Comparison of ENCODE assay signal across 13 cellular contexts in the genomic region with DNA sequence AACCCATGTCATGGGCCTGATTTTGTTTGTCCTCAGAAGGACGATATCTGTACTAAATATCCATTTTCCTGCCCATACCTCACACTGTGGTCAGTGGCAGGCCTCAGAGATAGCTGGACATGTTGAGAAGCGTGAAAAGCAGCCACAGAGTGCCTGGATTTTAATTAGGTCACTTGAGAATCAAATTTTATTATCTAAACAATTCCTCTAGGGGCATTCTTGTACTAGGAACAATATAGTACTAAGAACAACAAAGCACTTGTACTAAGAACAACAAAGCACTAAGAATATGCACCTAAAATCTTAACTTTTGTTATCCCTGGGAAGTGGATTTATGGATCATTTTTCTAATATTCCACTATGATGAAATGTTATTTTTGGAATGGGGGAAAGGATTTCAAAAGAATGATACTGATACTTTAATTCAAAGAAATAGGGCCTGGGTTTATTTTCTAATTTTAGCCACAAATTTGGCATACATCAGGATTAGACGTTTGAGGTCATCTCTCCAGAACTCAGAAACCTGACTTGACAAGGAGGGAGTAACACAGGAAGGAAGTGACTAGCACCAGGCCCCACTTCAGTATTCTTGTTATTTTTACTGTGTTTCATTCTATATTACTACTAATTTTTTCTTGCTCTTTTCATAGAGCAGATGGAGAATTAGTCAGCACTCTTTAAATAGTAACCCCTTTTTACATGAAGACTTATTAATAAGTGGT.
DNase-seq lines count a peak whose midpoint lies in the region; ATAC-seq lines count a peak whose summit lies in the region.
"Had no signal": no experiment of that assay in that cellular context is flagged by ENCODE, and none has a peak within 500 bp of the region (broad histone marks: within the 10 kb centered on the region; RNA-seq: fewer than 3 reads in every experiment).

No MANE protein-coding gene starts in this region.

- H3K4me1 Mint-ChIP-seq in natural killer cell treated with Interleukin-12 subunit alpha and Interleukin-12 subunit beta and Interleukin-15 and Interleukin-18, amount 100 ng/mL, for 72 hours (ENCODE audit: low read depth in 2 of 2): peaks cover 28 to 30% of the 10 kb centered on the region in 2 donors

- H3K27ac Mint-ChIP-seq in natural killer cell treated with Interleukin-12 subunit alpha and Interleukin-12 subunit beta and Interleukin-15 and Interleukin-18, amount 100 ng/mL, for 72 hours: peak overlapping the region; percentile 46 to 52
- H3K27ac Mint-ChIP-seq: activated naive CD4-positive, alpha-beta T cell treated with anti-CD3 and anti-CD28 coated beads, Interleukin-2, amount 50 U/mL, for 72 hours had no signal

- peaks cover 0 to 30% (median 6%) of the 10 kb centered on the region in 11 experiments; a peak in 12 of 22 replicates for H3K36me3 ChIP-seq in BLaER1 treated with 17β-estradiol and CSF1 and Interleukin-3, amounts not matched to agents 10 nM and 100 nM
- no peaks in the 10 kb centered on the region for H3K36me3 ChIP-seq in endocrine pancreas (ENCODE audit: control insufficient read depth, insufficient read depth, low read length)
- H3K36me3 ChIP-seq: SJCRH30 had no signal

- ATAC-seq in natural killer cell treated with Interleukin-12 subunit alpha and Interleukin-12 subunit beta and Interleukin-15 and Interleukin-18, amount 100 ng/mL, for 72 hours: no peak
- ATAC-seq: activated naive CD4-positive, alpha-beta T cell treated with anti-CD3 and anti-CD28 coated beads, Interleukin-2, amount 50 U/mL, for 72 hours had no signal

- peak overlapping the region; percentile 6 for H3K4me3 Mint-ChIP-seq in natural killer cell treated with Interleukin-12 subunit alpha and Interleukin-12 subunit beta and Interleukin-15 and Interleukin-18, amount 100 ng/mL, for 72 hours

- peaks cover 7% of the 10 kb centered on the region for H3K36me3 Mint-ChIP-seq in natural killer cell treated with Interleukin-12 subunit alpha and Interleukin-12 subunit beta and Interleukin-15 and Interleukin-18, amount 100 ng/mL, for 72 hours
- H3K36me3 Mint-ChIP-seq: activated naive CD4-positive, alpha-beta T cell treated with anti-CD3 and anti-CD28 coated beads, Interleukin-2, amount 50 U/mL, for 72 hours had no signal

- H3K27me3 ChIP-seq in BLaER1 treated with 17β-estradiol and CSF1 and Interleukin-3, amounts not matched to agents 10 nM and 100 nM: no peaks in the 10 kb centered on the region
- no peaks in the 10 kb centered on the region for H3K27me3 ChIP-seq in endocrine pancreas (ENCODE audit: control insufficient read depth, insufficient read depth, low read length)
- H3K27me3 ChIP-seq: SJCRH30 had no signal

- no peak overlapping the region for H3K9ac ChIP-seq in BLaER1 treated with 17β-estradiol and CSF1 and Interleukin-3, amounts not matched to agents 10 nM and 100 nM
- H3K9ac ChIP-seq in endocrine pancreas (ENCODE audit: control insufficient read depth, insufficient read depth, low read length): no peak overlapping the region

- no peak overlapping the region for H3K4me3 ChIP-seq in BLaER1 treated with 17β-estradiol and CSF1 and Interleukin-3, amounts not matched to agents 10 nM and 100 nM
- H3K4me3 ChIP-seq in endocrine pancreas (ENCODE audit: control insufficient read depth, insufficient read depth, low read length): peak overlapping the region; percentile 46
- H3K4me3 ChIP-seq: SJCRH30 had no signal

- H3K27me3 Mint-ChIP-seq in natural killer cell treated with Interleukin-12 subunit alpha and Interleukin-12 subunit beta and Interleukin-15 and Interleukin-18, amount 100 ng/mL, for 72 hours: no peaks in the 10 kb centered on the region

- peak; percentile 4 for DNase-seq in MV-4-11 (lab: John Stamatoyannopoulos, UW)
- DNase-seq in natural killer cell treated with Interleukin-12 subunit alpha and Interleukin-12 subunit beta and Interleukin-15 and Interleukin-18, amount 100 ng/mL, for 72 hours (ENCODE audit: low spot score): no peak
- no peak for DNase-seq in NCI-H2196 (lab: John Stamatoyannopoulos, UW; ENCODE audit: unreplicated experiment)
- no peak for DNase-seq in NCI-H748 treated with DMSO at 0.1 percent for 48 hours (lab: John Stamatoyannopoulos, UW)
- no peak for DNase-seq in T1000 (lab: John Stamatoyannopoulos, UW)
- no peak for DNase-seq in NOMO-1 treated with DMSO at 0.1 percent for 48 hours (lab: John Stamatoyannopoulos, UW; ENCODE audit: unreplicated experiment)
- DNase-seq: activated CD4-positive, alpha-beta T cell treated with anti-CD3 and anti-CD28 coated beads, Interleukin-2, amount 50 U/mL, for 1 hour; Caco-2; stimulated activated CD4-positive, alpha-beta T cell treated with anti-CD3 and anti-CD28 coated beads, Interleukin-15, amount 100 ng/mL, for 24 hours had no signal

- peak overlapping the region in 3 of 11 experiments; percentile 24 to 30 (median 28); a peak in 4 of 22 replicates for H3K27ac ChIP-seq in BLaER1 treated with 17β-estradiol and CSF1 and Interleukin-3, amounts not matched to agents 10 nM and 100 nM
- H3K27ac ChIP-seq: SJCRH30 had no signal

- peaks cover 0 to 21% (median 0%) of the 10 kb centered on the region in 11 experiments; a peak in 2 of 22 replicates for H4K20me1 ChIP-seq in BLaER1 treated with 17β-estradiol and CSF1 and Interleukin-3, amounts not matched to agents 10 nM and 100 nM

- H3K4me2 ChIP-seq in BLaER1 treated with 17β-estradiol and CSF1 and Interleukin-3, amounts not matched to agents 10 nM and 100 nM: peak overlapping the region; percentile 2 to 72 (median 47); a peak in 21 of 22 replicates

- H3K4me1 ChIP-seq in BLaER1 treated with 17β-estradiol and CSF1 and Interleukin-3, amounts not matched to agents 10 nM and 100 nM: peaks cover 8 to 29% (median 14%) of the 10 kb centered on the region in 10 experiments
- H3K4me1 ChIP-seq in endocrine pancreas (ENCODE audit: control insufficient read depth, insufficient read depth, low read length): peaks cover 9% of the 10 kb centered on the region
- H3K4me1 ChIP-seq: Caco-2, SJCRH30 had no signal

- no peaks in the 10 kb centered on the region for H3K9me3 Mint-ChIP-seq in natural killer cell treated with Interleukin-12 subunit alpha and Interleukin-12 subunit beta and Interleukin-15 and Interleukin-18, amount 100 ng/mL, for 72 hours
- H3K9me3 Mint-ChIP-seq: activated naive CD4-positive, alpha-beta T cell treated with anti-CD3 and anti-CD28 coated beads, Interleukin-2, amount 50 U/mL, for 72 hours had no signal

- H3K9me3 ChIP-seq in BLaER1 treated with 17β-estradiol and CSF1 and Interleukin-3, amounts not matched to agents 10 nM and 100 nM (replicated peaks in 1 of 11): no peaks in the 10 kb centered on the region
- H3K9me3 ChIP-seq in endocrine pancreas (ENCODE audit: control insufficient read depth, low read length): no peaks in the 10 kb centered on the region
- H3K9me3 ChIP-seq: Caco-2 had no signal
